Comparison of ENCODE assay signal across 10 cellular contexts in genomic region chr5:125134216-125135081, GRCh38.
DNase-seq lines count a peak whose midpoint lies in the region; ATAC-seq and TF ChIP-seq lines count a peak whose summit lies in the region.
"Had no signal": no experiment of that assay in that cellular context is flagged by ENCODE, and none has a peak within 500 bp of the region (broad histone marks: within the 10 kb centered on the region; RNA-seq: fewer than 3 reads in every experiment).

No MANE protein-coding gene starts in this region.

- H3K4me3 Mint-ChIP-seq in CD8-positive, alpha-beta T cell = no peak overlapping the region
- H3K4me3 Mint-ChIP-seq: H9; stimulated activated naive B cell treated with anti-CD40 and anti-IgM and Interleukin-4, amounts not matched to agents 10 μg/mL and 1 μg/mL and 100 μg/mL, for 72 hours had no signal

- H3K9me3 Mint-ChIP-seq in CD8-positive, alpha-beta T cell = no peaks in the 10 kb centered on the region

- DNase-seq in H4 (ENCODE audit: low spot score) = peak; percentile 84
- no peak for DNase-seq in SK-N-SH
- DNase-seq in fibroblast of villous mesenchyme (ENCODE audit: low read depth) = peak; percentile 52
- DNase-seq in smooth muscle cell (lab: John Stamatoyannopoulos, UW; ENCODE audit: unreplicated experiment) = no peak
- no peak for DNase-seq in CD8-positive, alpha-beta T cell
- DNase-seq in activated CD4-positive, alpha-beta T cell treated with anti-CD3 and anti-CD28 coated beads, Interleukin-2, amount 50 U/mL, for 48 hours = no peak
- DNase-seq: H9; stimulated activated CD4-positive, alpha-beta T cell treated with anti-CD3 and anti-CD28 coated beads, Interleukin-15, amount 100 ng/mL, for 24 hours; stimulated activated naive B cell treated with anti-CD40 and anti-IgM and Interleukin-4, amounts not matched to agents 10 μg/mL and 1 μg/mL and 100 μg/mL, for 72 hours had no signal

- no peak overlapping the region for H3K27ac Mint-ChIP-seq in CD8-positive, alpha-beta T cell
- H3K27ac Mint-ChIP-seq: H9; stimulated activated naive B cell treated with anti-CD40 and anti-IgM and Interleukin-4, amounts not matched to agents 10 μg/mL and 1 μg/mL and 100 μg/mL, for 72 hours had no signal

- no peak for ATAC-seq in CD8-positive, alpha-beta T cell
- no peak for ATAC-seq in GM21723 (IDR thresholded peaks at IDR 0.05; ENCODE audit: unreplicated experiment)
- ATAC-seq: stimulated activated naive B cell treated with anti-CD40 and anti-IgM and Interleukin-4, amounts not matched to agents 10 μg/mL and 1 μg/mL and 100 μg/mL, for 72 hours had no signal

- POLR2A ChIA-PET in SK-N-SH (lab: Yijun Ruan, JAX) = no interaction called here
- POLR2A ChIA-PET in CD8-positive, alpha-beta T cell (lab: Charles Lee) = no interaction called here

- TF ChIP-seq RAD21 in SK-N-SH (IDR thresholded peaks at IDR 0.05; ENCODE audit: low read length) = no peak

- TF ChIP-seq CTCF in SK-N-SH (IDR thresholded peaks at IDR 0.05) (no peak), fibroblast of villous mesenchyme (IDR thresholded peaks at IDR 0.05; ENCODE audit: insufficient read depth, low read depth, low read length) (no peak), smooth muscle cell (IDR thresholded peaks at IDR 0.05; ENCODE audit: borderline replicate concordance, insufficient read depth, poor library complexity, severe bottlenecking) (no peak)
- no peak for TF ChIP-seq CTCF in CD8-positive, alpha-beta T cell (IDR thresholded peaks at IDR 0.05)

- H3K79me2 ChIP-seq in SK-N-SH (ENCODE audit: insufficient read depth) = no peaks in the 10 kb centered on the region
- no peaks in the 10 kb centered on the region for H3K79me2 ChIP-seq in smooth muscle cell (ENCODE audit: low read depth)

- H3K36me3 ChIP-seq in SK-N-SH (replicated peaks in 1 of 2; ENCODE audit: control insufficient read depth in 1 of 2, insufficient read depth in 2 of 2, low read length in 1 of 2) (no peaks in the 10 kb centered on the region), smooth muscle cell (ENCODE audit: low read depth) (no peaks in the 10 kb centered on the region)
- no peaks in the 10 kb centered on the region for H3K36me3 ChIP-seq in CD8-positive, alpha-beta T cell (ENCODE audit: insufficient read depth, low read length)

- H3K4me1 ChIP-seq in SK-N-SH (ENCODE audit: control insufficient read depth in 1 of 2, insufficient read depth in 2 of 2, low read depth in 1 of 2, low read length in 1 of 2) = no peaks in the 10 kb centered on the region; a peak in 1 of 4 replicates
- H3K4me1 ChIP-seq in smooth muscle cell (ENCODE audit: low read depth) = peaks cover 14% of the 10 kb centered on the region
- no peaks in the 10 kb centered on the region for H3K4me1 ChIP-seq in CD8-positive, alpha-beta T cell (ENCODE audit: insufficient read depth, low read length)

- H3K4me1 Mint-ChIP-seq in CD8-positive, alpha-beta T cell (ENCODE audit: low read depth) = no peaks in the 10 kb centered on the region
- H3K4me1 Mint-ChIP-seq: stimulated activated naive B cell treated with anti-CD40 and anti-IgM and Interleukin-4, amounts not matched to agents 10 μg/mL and 1 μg/mL and 100 μg/mL, for 72 hours had no signal

- no peaks in the 10 kb centered on the region for H3K36me3 Mint-ChIP-seq in CD8-positive, alpha-beta T cell
- H3K36me3 Mint-ChIP-seq: stimulated activated naive B cell treated with anti-CD40 and anti-IgM and Interleukin-4, amounts not matched to agents 10 μg/mL and 1 μg/mL and 100 μg/mL, for 72 hours had no signal

- H3K9me3 ChIP-seq in SK-N-SH (no peaks in the 10 kb centered on the region), smooth muscle cell (replicated peaks; ENCODE audit: low read depth) (no peaks in the 10 kb centered on the region)
- no peaks in the 10 kb centered on the region for H3K9me3 ChIP-seq in CD8-positive, alpha-beta T cell (ENCODE audit: low read length)

- no peaks in the 10 kb centered on the region for H3K9me2 ChIP-seq in SK-N-SH

- H3K4me3 ChIP-seq in SK-N-SH (ENCODE audit: low read depth in 2 of 2, low read length in 1 of 2) (no peak overlapping the region), fibroblast of villous mesenchyme (ENCODE audit: low read depth, low read length) (no peak overlapping the region), smooth muscle cell (no peak overlapping the region)
- H3K4me3 ChIP-seq in CD8-positive, alpha-beta T cell (ENCODE audit: low read depth, low read length) = no peak overlapping the region

- peaks cover 14% of the 10 kb centered on the region for H3F3A ChIP-seq in SK-N-SH (replicated peaks; ENCODE audit: insufficient read depth)
- no peaks in the 10 kb centered on the region for H3F3A ChIP-seq in smooth muscle cell (ENCODE audit: low read depth)

- no peaks in the 10 kb centered on the region for H3K27me3 Mint-ChIP-seq in CD8-positive, alpha-beta T cell (ENCODE audit: low read depth)
- H3K27me3 Mint-ChIP-seq: stimulated activated naive B cell treated with anti-CD40 and anti-IgM and Interleukin-4, amounts not matched to agents 10 μg/mL and 1 μg/mL and 100 μg/mL, for 72 hours had no signal

- WGBS in SK-N-SH (ENCODE audit: low lambda C conversion rate) = 17% methylated on average over 3 of the region's 3 CpGs
- 55% methylated on average over 3 of the region's 3 CpGs for WGBS in smooth muscle cell (ENCODE audit: low lambda C conversion rate)

- H3K4me2 ChIP-seq in SK-N-SH = no peak overlapping the region
- peak overlapping the region; percentile 55 for H3K4me2 ChIP-seq in smooth muscle cell

- H2AFZ ChIP-seq in SK-N-SH (ENCODE audit: low read depth) (no peak overlapping the region; the same call in 1 of the 2 replicates), smooth muscle cell (ENCODE audit: low read depth) (no peak overlapping the region)

- intact Hi-C loops in CD8-positive, alpha-beta T cell (cut with DNase I, micrococcal nuclease) = no loop called here

- peak overlapping the region in 1 of 2 experiments; percentile 84; a peak in 2 of 4 replicates for H3K27ac ChIP-seq in SK-N-SH (ENCODE audit: low read depth in 2 of 2, low read length in 1 of 2)
- H3K27ac ChIP-seq in smooth muscle cell (ENCODE audit: low read depth) = peak overlapping the region; percentile 90
- H3K27ac ChIP-seq in CD8-positive, alpha-beta T cell (ENCODE audit: low read depth, low read length) = no peak overlapping the region

- TF ChIP-seq EP300 in SK-N-SH (IDR thresholded peaks at IDR 0.05; ENCODE audit: borderline replicate concordance in 1 of 2, low read depth in 1 of 2, low read length in 1 of 2) = peak in 1 of 2 experiments; percentile 72; a peak in 1 of 4 replicates

- H4K20me1 ChIP-seq in SK-N-SH (ENCODE audit: insufficient read depth) (no peaks in the 10 kb centered on the region), smooth muscle cell (ENCODE audit: low read depth) (no peaks in the 10 kb centered on the region)

- H3K27me3 ChIP-seq in SK-N-SH (ENCODE audit: insufficient read depth) = no peaks in the 10 kb centered on the region
- H3K27me3 ChIP-seq in smooth muscle cell (ENCODE audit: low read depth) = no peaks in the 10 kb centered on the region
- no peaks in the 10 kb centered on the region for H3K27me3 ChIP-seq in CD8-positive, alpha-beta T cell (ENCODE audit: insufficient read depth, low read length)

- CTCF ChIA-PET in SK-N-SH (lab: Yijun Ruan, JAX) = interaction anchor here (1.2 to 1.5 kb wide), 2 partner anchors 12 to 23 kb away, joined by 3 to 4 read pairs; no protein-coding TSS in a partner anchor
- CTCF ChIA-PET in CD8-positive, alpha-beta T cell (lab: Charles Lee) = no interaction called here

- H3K9ac ChIP-seq in SK-N-SH = peak overlapping the region; percentile 28; the same call in 1 of the 2 replicates
- peak overlapping the region; percentile 61 for H3K9ac ChIP-seq in smooth muscle cell (ENCODE audit: low read depth)

TF ChIP-seq in SK-N-SH, 30 proteins besides CTCF, POLR2A, EP300 and RAD21 (continues in another document):
- TF ChIP-seq JUND (IDR thresholded peaks at IDR 0.05) = peak; percentile 57
- no peak; the same call in 1 of the 2 replicates for TF ChIP-seq MAX (IDR thresholded peaks at IDR 0.05; ENCODE audit: low read depth)
- TF ChIP-seq FOSL2 (IDR thresholded peaks at IDR 0.05; ENCODE audit: borderline replicate concordance, low read depth) = peak; percentile 60; the same call in 1 of the 2 replicates
- peak; percentile 67 for TF ChIP-seq TCF12 (IDR thresholded peaks at IDR 0.05)
- TF ChIP-seq CHD2 (IDR thresholded peaks at IDR 0.05; ENCODE audit: low read length, partially characterized antibody) = no peak
- no peak for TF ChIP-seq USF1 (IDR thresholded peaks at IDR 0.05; ENCODE audit: borderline replicate concordance, low read depth)
- no peak for TF ChIP-seq SMC3 (IDR thresholded peaks at IDR 0.05; ENCODE audit: low read depth, low read length)
- TF ChIP-seq MXI1 (IDR thresholded peaks at IDR 0.05; ENCODE audit: low read depth, low read length) = no peak
- peak; percentile 65 for TF ChIP-seq PBX3 (IDR thresholded peaks at IDR 0.05)
- TF ChIP-seq GATA2 (CRISPR knock-in tag; IDR thresholded peaks at IDR 0.05) = no peak

Comparison
In these comparisons a context has a peak if more than half of its experiments do, and no peak if none do; other contexts are left out.
1. DNase-seq: peak in H4 (single experiment) and fibroblast of villous mesenchyme (single experiment); none in SK-N-SH (single experiment), smooth muscle cell (single experiment), CD8-positive, alpha-beta T cell (0 of 7) and activated CD4-positive, alpha-beta T cell treated with anti-CD3 and anti-CD28 coated beads, Interleukin-2, amount 50 U/mL, for 48 hours (0 of 2).